Comparison of ENCODE assay signal across 8 cellular contexts in the genomic region with DNA sequence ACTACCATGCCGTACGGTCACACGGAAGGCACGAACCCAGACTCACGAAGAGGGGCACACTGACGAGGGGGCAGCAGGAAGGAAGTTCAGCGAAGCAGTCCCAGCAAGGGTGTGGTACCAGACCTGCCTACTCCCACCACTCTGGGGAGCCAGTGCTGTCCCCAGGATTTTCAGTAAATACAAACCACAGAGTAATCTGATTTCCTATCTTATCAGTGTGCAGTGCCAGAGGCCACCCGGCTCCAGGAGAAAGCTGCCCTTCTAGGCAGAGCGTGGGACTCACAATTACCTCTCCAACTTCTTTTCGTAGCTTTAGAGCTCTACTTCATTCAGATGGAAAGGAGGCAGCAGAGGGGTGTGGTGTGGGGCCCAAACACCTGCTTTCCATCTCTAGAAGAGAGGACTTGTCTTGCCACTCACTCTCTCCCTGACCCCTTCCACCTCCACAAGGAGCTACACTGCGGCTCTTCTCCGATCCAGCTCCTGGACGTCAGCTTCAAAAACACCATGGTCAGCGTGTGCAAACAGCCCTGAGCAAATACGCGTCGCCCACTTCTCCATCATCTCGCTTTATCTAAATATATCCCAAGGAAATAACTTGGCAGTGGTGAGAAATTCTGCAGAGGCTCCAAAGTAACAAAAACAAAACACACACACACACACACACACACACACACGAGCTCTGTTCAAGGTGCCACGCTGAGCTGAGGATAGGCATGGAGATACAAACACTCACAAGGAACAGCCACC.
DNase-seq lines count a peak whose midpoint lies in the region; ATAC-seq and TF ChIP-seq lines count a peak whose summit lies in the region.

No MANE protein-coding gene starts in this region.

- H3K27ac ChIP-seq in BLaER1: peak overlapping the region; percentile 51
- peak overlapping the region; percentile 29 for H3K27ac ChIP-seq in RWPE1
- H3K27ac ChIP-seq in ectodermal cell (ENCODE audit: insufficient read depth, low read depth, low read length, poor library complexity, severe bottlenecking): peak overlapping the region; percentile 76
- H3K27ac ChIP-seq in spleen: peak overlapping the region in 4 of 8 donors; percentile 6 to 57 (median 22)

- DNase-seq in RWPE1 (ENCODE audit: low spot score) (no peak), nephron progenitor cell (no peak), NCI-H2029 treated with DMSO at 0.1 percent for 48 hours (lab: John Stamatoyannopoulos, UW) (no peak), spleen (no peak)

- ATAC-seq in GM18861 (IDR thresholded peaks at IDR 0.05; ENCODE audit: unreplicated experiment) (no peak), GM21619 (IDR thresholded peaks at IDR 0.05; ENCODE audit: unreplicated experiment) (no peak)

- H3K4me3 Mint-ChIP-seq in nephron progenitor cell: peak overlapping the region; percentile 37

- H3K4me1 ChIP-seq in BLaER1: peaks cover 50% of the 10 kb centered on the region
- peaks cover 62% of the 10 kb centered on the region for H3K4me1 ChIP-seq in ectodermal cell (ENCODE audit: control insufficient read depth, insufficient read depth, low read length)
- H3K4me1 ChIP-seq in spleen: peaks cover 4 to 41% (median 24%) of the 10 kb centered on the region in 6 donors

- no peaks in the 10 kb centered on the region for H3K27me3 ChIP-seq in BLaER1
- no peaks in the 10 kb centered on the region for H3K27me3 ChIP-seq in ectodermal cell (ENCODE audit: control insufficient read depth, insufficient read depth, low read length, poor library complexity, severe bottlenecking)
- H3K27me3 ChIP-seq in spleen (replicated peaks in 1 of 7): no peaks in the 10 kb centered on the region

- peak overlapping the region; percentile 62 for H3K4me2 ChIP-seq in BLaER1

- H3K36me3 ChIP-seq in BLaER1: peaks cover 15% of the 10 kb centered on the region
- H3K36me3 ChIP-seq in ectodermal cell (ENCODE audit: control insufficient read depth, insufficient read depth, low read length): no peaks in the 10 kb centered on the region
- no peaks in the 10 kb centered on the region for H3K36me3 ChIP-seq in spleen

- WGBS in ectodermal cell, 2 experiments: 64 to 66% methylated on average over 20 of the region's 20 CpGs
- 43 to 56% (median 50%) methylated on average over 13 to 20 of the region's 20 CpGs for WGBS in spleen, 5 donors

- H3K9me3 ChIP-seq in BLaER1 (no peaks in the 10 kb centered on the region), ectodermal cell (ENCODE audit: control insufficient read depth, low read length) (no peaks in the 10 kb centered on the region), spleen (no peaks in the 10 kb centered on the region)

- peak overlapping the region; percentile 56 for H3K9ac ChIP-seq in BLaER1

- H3K27ac Mint-ChIP-seq in nephron progenitor cell: peak overlapping the region; percentile 84

- intact Hi-C loops in spleen (cut with DNase I; ENCODE audit: low total_unique reads): no loop called here

- H3K9me3 Mint-ChIP-seq in nephron progenitor cell: no peaks in the 10 kb centered on the region

- peaks cover 98% of the 10 kb centered on the region for H3K4me1 Mint-ChIP-seq in nephron progenitor cell

- H3K36me3 Mint-ChIP-seq in nephron progenitor cell (ENCODE audit: low read depth): no peaks in the 10 kb centered on the region

- CTCF ChIA-PET in RWPE1 (lab: Yijun Ruan, JAX): no interaction called here

- peaks cover 7% of the 10 kb centered on the region for H3K27me3 Mint-ChIP-seq in nephron progenitor cell (ENCODE audit: low read depth, poor library complexity)

- TF ChIP-seq CTCF in RWPE1 (conservative IDR thresholded peaks at IDR 0.05; ENCODE audit: low read depth) (no peak), nephron progenitor cell (IDR thresholded peaks at IDR 0.05) (no peak), spleen (IDR thresholded peaks at IDR 0.05 in 8 of 11, conservative IDR thresholded peaks at IDR 0.05 in 3 of 11) (no peak)

- H4K20me1 ChIP-seq in BLaER1: peaks cover 100% of the 10 kb centered on the region

- TF ChIP-seq POLR2A in spleen (IDR thresholded peaks at IDR 0.05): no peak

- H3K4me3 ChIP-seq in BLaER1: no peak overlapping the region
- H3K4me3 ChIP-seq in ectodermal cell (ENCODE audit: insufficient read depth, low read depth, low read length): no peak overlapping the region
- no peak overlapping the region for H3K4me3 ChIP-seq in spleen

- POLR2A ChIA-PET in RWPE1 (lab: Yijun Ruan, JAX; ENCODE audit: low non-redundant PET): no interaction called here
